15 cellular contexts compared by ENCODE assay signal in the genomic region with DNA sequence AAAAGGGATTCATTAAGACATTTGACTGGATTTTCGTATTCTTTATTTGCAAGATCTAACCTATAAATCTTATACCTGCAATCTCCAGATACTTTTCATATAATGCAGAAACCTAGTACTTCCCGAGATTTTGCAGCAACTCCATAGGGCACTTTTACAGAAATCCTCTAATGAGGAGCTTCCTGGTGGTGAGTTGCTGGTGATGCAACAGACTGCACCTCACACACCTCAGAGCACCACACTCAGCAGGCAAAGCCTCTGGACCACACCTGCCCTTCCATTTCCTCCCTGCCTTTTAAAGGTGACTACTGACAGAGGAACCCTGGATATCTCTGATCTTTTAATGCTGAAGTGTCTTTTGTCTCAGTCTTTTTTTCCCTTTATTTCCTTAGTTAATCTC.
"Had no signal": no experiment of that assay in that cellular context is flagged by ENCODE, and none has a peak within 500 bp of the region (broad histone marks: within the 10 kb centered on the region; RNA-seq: fewer than 3 reads in every experiment).

No MANE protein-coding gene starts in this region.

- ATAC-seq: activated CD4-positive, CD25-positive, alpha-beta regulatory T cell treated with anti-CD3 and anti-CD28 coated beads, Interleukin-2, amount 50 U/mL, for 24 hours; left colon; mucosa of descending colon; naive thymus-derived CD8-positive, alpha-beta T cell; psoas muscle; sciatic nerve had no signal

- DNase-seq: activated naive CD4-positive, alpha-beta T cell treated with anti-CD3 and anti-CD28 coated beads, Interleukin-2, amount 10 ng/mL, durations not matched to agents 7 days and 5 days; left colon; mucosa of descending colon; naive thymus-derived CD8-positive, alpha-beta T cell; nucleus accumbens; psoas muscle; stimulated activated CD4-positive, alpha-beta T cell treated with anti-CD3 and anti-CD28 coated beads, Interleukin-2, amount 100 ng/mL, for 24 hours; testis had no signal

- H3K27ac ChIP-seq: cardiac muscle cell, psoas muscle, testis had no signal

- H3K9me3 ChIP-seq: mucosa of descending colon, psoas muscle, testis had no signal

- H3K4me1 ChIP-seq: psoas muscle, testis had no signal

- H3K9me3 Mint-ChIP-seq: activated naive CD4-positive, alpha-beta T cell treated with anti-CD3 and anti-CD28 coated beads, Interleukin-2, amount 10 ng/mL, durations not matched to agents 7 days and 5 days; activated T-helper 2 cell treated with anti-CD3 and anti-CD28 coated beads, Interferon-gamma antibody, Interleukin-2, Interleukin-4, amounts not matched to agents 10 μg/mL and 5 μg/mL and 100 μg/mL, durations not matched to agents 14 hours and 24 hours and 36 hours; stimulated activated naive CD8-positive, alpha-beta T cell treated with anti-CD3 and anti-CD28 coated beads, Interleukin-15, Interleukin-2, amounts not matched to agents 100 ng/mL and 50 ng/mL, for 24 hours; T-helper 2 cell treated with Interferon-gamma antibody and Interleukin-4, amounts not matched to agents 5 μg/mL and 100 μg/mL, for 36 hours had no signal

- H3K36me3 ChIP-seq: cardiac muscle cell had no signal

- H3K4me3 Mint-ChIP-seq: activated naive CD4-positive, alpha-beta T cell treated with anti-CD3 and anti-CD28 coated beads, Interleukin-2, amount 10 ng/mL, durations not matched to agents 7 days and 5 days; naive thymus-derived CD8-positive, alpha-beta T cell; stimulated activated naive CD8-positive, alpha-beta T cell treated with anti-CD3 and anti-CD28 coated beads, Interleukin-15, Interleukin-2, amounts not matched to agents 100 ng/mL and 50 ng/mL, for 24 hours; T-helper 2 cell treated with Interferon-gamma antibody and Interleukin-4, amounts not matched to agents 5 μg/mL and 100 μg/mL, for 36 hours had no signal

- H3K27me3 Mint-ChIP-seq: activated naive CD4-positive, alpha-beta T cell treated with anti-CD3 and anti-CD28 coated beads, Interleukin-2, amount 10 ng/mL, durations not matched to agents 7 days and 5 days; naive thymus-derived CD8-positive, alpha-beta T cell; stimulated activated naive CD8-positive, alpha-beta T cell treated with anti-CD3 and anti-CD28 coated beads, Interleukin-15, Interleukin-2, amounts not matched to agents 100 ng/mL and 50 ng/mL, for 24 hours had no signal

- H3K36me3 Mint-ChIP-seq: activated naive CD4-positive, alpha-beta T cell treated with anti-CD3 and anti-CD28 coated beads, Interleukin-2, amount 10 ng/mL, durations not matched to agents 7 days and 5 days; naive thymus-derived CD8-positive, alpha-beta T cell had no signal

- H3K27ac Mint-ChIP-seq: activated naive CD4-positive, alpha-beta T cell treated with anti-CD3 and anti-CD28 coated beads, Interleukin-2, amount 10 ng/mL, durations not matched to agents 7 days and 5 days; activated T-helper 2 cell treated with anti-CD3 and anti-CD28 coated beads, Interferon-gamma antibody, Interleukin-2, Interleukin-4, amounts not matched to agents 10 μg/mL and 5 μg/mL and 100 μg/mL, durations not matched to agents 14 hours and 24 hours and 36 hours; naive thymus-derived CD8-positive, alpha-beta T cell; stimulated activated naive CD8-positive, alpha-beta T cell treated with anti-CD3 and anti-CD28 coated beads, Interleukin-15, Interleukin-2, amounts not matched to agents 100 ng/mL and 50 ng/mL, for 24 hours; T-helper 2 cell treated with Interferon-gamma antibody and Interleukin-4, amounts not matched to agents 5 μg/mL and 100 μg/mL, for 36 hours had no signal

- H3K27me3 ChIP-seq: cardiac muscle cell, testis had no signal

- H3K4me1 Mint-ChIP-seq: activated naive CD4-positive, alpha-beta T cell treated with anti-CD3 and anti-CD28 coated beads, Interleukin-2, amount 10 ng/mL, durations not matched to agents 7 days and 5 days; naive thymus-derived CD8-positive, alpha-beta T cell had no signal

- H3K4me3 ChIP-seq: cardiac muscle cell, lung, mucosa of descending colon, psoas muscle, testis had no signal
